In genomic region chr11:1863352-1864215, GRCh38 we compare ENCODE assay signal across 8 cellular contexts. TPM values are rescaled to one million over a fixed set of nuclear protein-coding genes. Genes with fewer than 3 reads are reported as not detected.
DNase-seq lines count a peak whose midpoint lies in the region; ATAC-seq, FAIRE-seq and TF ChIP-seq lines count a peak whose summit lies in the region.

No MANE protein-coding gene starts in this region.

- peak; percentile 98 for DNase-seq in AG20443 (ENCODE audit: low spot score)
- peak; percentile 53 for DNase-seq in bronchial epithelial cell (ENCODE audit: low read depth)
- DNase-seq in kidney tubule cell (ENCODE audit: low spot score): peak; percentile 86
- DNase-seq in smooth muscle cell (lab: John Stamatoyannopoulos, UW; ENCODE audit: unreplicated experiment): no peak
- no peak for DNase-seq in T-helper 1 cell

- peak overlapping the region; percentile 57 for H3K4me2 ChIP-seq in smooth muscle cell

- TF ChIP-seq RAD21 in Ishikawa (IDR thresholded peaks at IDR 0.05; ENCODE audit: low read depth): no peak

- no peaks in the 10 kb centered on the region for H3F3A ChIP-seq in smooth muscle cell (ENCODE audit: low read depth)

- H3K4me3 ChIP-seq in bronchial epithelial cell (ENCODE audit: low read depth, low read length) (no peak overlapping the region), smooth muscle cell (no peak overlapping the region)

- no peak for FAIRE-seq in bronchial epithelial cell (lab: Jason Lieb, UNC)

- WGBS in smooth muscle cell (ENCODE audit: low lambda C conversion rate): 31% methylated on average over 22 of the region's 27 CpGs

- no peaks in the 10 kb centered on the region for H4K20me1 ChIP-seq in smooth muscle cell (ENCODE audit: low read depth)

- ATAC-seq in HG03460 (IDR thresholded peaks at IDR 0.05; ENCODE audit: unreplicated experiment) (no peak), HG02973 (IDR thresholded peaks at IDR 0.05; ENCODE audit: unreplicated experiment) (no peak)

- H3K9me3 ChIP-seq in smooth muscle cell (replicated peaks; ENCODE audit: low read depth): no peaks in the 10 kb centered on the region

- no peaks in the 10 kb centered on the region for H3K79me2 ChIP-seq in smooth muscle cell (ENCODE audit: low read depth)

- H3K4me1 ChIP-seq in smooth muscle cell (ENCODE audit: low read depth): peaks cover 10% of the 10 kb centered on the region

- no peak overlapping the region for H2AFZ ChIP-seq in smooth muscle cell (ENCODE audit: low read depth)

- H3K27ac ChIP-seq in smooth muscle cell (ENCODE audit: low read depth): peak overlapping the region; percentile 73

- H3K36me3 ChIP-seq in bronchial epithelial cell (ENCODE audit: control insufficient read depth, insufficient read depth, low read length): no peaks in the 10 kb centered on the region
- no peaks in the 10 kb centered on the region for H3K36me3 ChIP-seq in smooth muscle cell (ENCODE audit: low read depth)

- H3K9ac ChIP-seq in smooth muscle cell (ENCODE audit: low read depth): peak overlapping the region; percentile 18

- no peak for TF ChIP-seq EP300 in Ishikawa (IDR thresholded peaks at IDR 0.05; ENCODE audit: borderline replicate concordance)

- TF ChIP-seq CTCF in bronchial epithelial cell (IDR thresholded peaks at IDR 0.05; ENCODE audit: insufficient read depth, low read length, severe bottlenecking) (no peak), smooth muscle cell (IDR thresholded peaks at IDR 0.05; ENCODE audit: borderline replicate concordance, insufficient read depth, poor library complexity, severe bottlenecking) (no peak)

- H3K27me3 ChIP-seq in bronchial epithelial cell (ENCODE audit: control insufficient read depth, insufficient read depth, low read length): no peaks in the 10 kb centered on the region
- H3K27me3 ChIP-seq in smooth muscle cell (ENCODE audit: low read depth): no peaks in the 10 kb centered on the region

TF ChIP-seq in Ishikawa, 13 proteins besides CTCF, POLR2A, EP300 and RAD21:
- no peak for TF ChIP-seq CREB1 (IDR thresholded peaks at IDR 0.05; ENCODE audit: low read depth)
- peak; percentile 58 for TF ChIP-seq MAX (IDR thresholded peaks at IDR 0.05)
- TF ChIP-seq ZBTB7A (IDR thresholded peaks at IDR 0.05; ENCODE audit: low read depth): peak; percentile 65; the same call in 1 of the 2 replicates
- peak; percentile 70 for TF ChIP-seq NFIC (IDR thresholded peaks at IDR 0.05)
- TF ChIP-seq REST (IDR thresholded peaks at IDR 0.05; ENCODE audit: low read depth): no peak
- no peak for TF ChIP-seq USF1 (IDR thresholded peaks at IDR 0.05)
- TF ChIP-seq YY1 (IDR thresholded peaks at IDR 0.05; ENCODE audit: low read depth): no peak

RNA-seq across cellular contexts. Expression of gene LSP1, which starts 10.7 kb away (rescaled TPM):
- total RNA-seq in bronchial epithelial cell (0.26 TPM in 2 replicates), smooth muscle cell (1.7 and 2.1 TPM in 2 replicates)
- polyA plus RNA-seq in smooth muscle cell: 8.7 and 13.7 TPM in 2 replicates

RNA-seq across cellular contexts. Expression of gene TNNI2, which starts 24.8 kb away (rescaled TPM):
- total RNA-seq in bronchial epithelial cell (0.26 TPM in 1 of 2 replicates, not detected in the other), smooth muscle cell (0.94 TPM in 1 of 2 replicates, not detected in the other)
- polyA plus RNA-seq in smooth muscle cell: 0.74 and 1.2 TPM in 2 replicates

RNA-seq across cellular contexts. Expression of gene PRR33, which starts 28.1 kb away (rescaled TPM):
- total RNA-seq in bronchial epithelial cell (not detected in 2 replicates), smooth muscle cell (not detected in 2 replicates)
- polyA plus RNA-seq in smooth muscle cell: not detected in 2 replicates

RNA-seq across cellular contexts. Expression of gene SYT8, which starts 28.8 kb away (rescaled TPM):
- total RNA-seq in bronchial epithelial cell (0.53 and 1.5 TPM in 2 replicates), smooth muscle cell (0.13 TPM in 1 of 2 replicates, not detected in the other)
- 1.4 and 2.0 TPM in 2 replicates for polyA plus RNA-seq in smooth muscle cell

RNA-seq across cellular contexts. Expression of gene TNNT3, which starts 55.9 kb away (rescaled TPM):
- total RNA-seq in bronchial epithelial cell: not detected in 2 replicates
- total RNA-seq in smooth muscle cell: 1.9 TPM in 1 of 2 replicates, not detected in the other
- polyA plus RNA-seq in smooth muscle cell: 0.97 and 4.7 TPM in 2 replicates

Comparison
In these comparisons a context has a peak if more than half of its experiments do, and no peak if none do; other contexts are left out.
1. DNase-seq: peak in AG20443 (single experiment), bronchial epithelial cell (single experiment) and kidney tubule cell (single experiment); none in smooth muscle cell (single experiment) and T-helper 1 cell (0 of 5).